In the genomic region with DNA sequence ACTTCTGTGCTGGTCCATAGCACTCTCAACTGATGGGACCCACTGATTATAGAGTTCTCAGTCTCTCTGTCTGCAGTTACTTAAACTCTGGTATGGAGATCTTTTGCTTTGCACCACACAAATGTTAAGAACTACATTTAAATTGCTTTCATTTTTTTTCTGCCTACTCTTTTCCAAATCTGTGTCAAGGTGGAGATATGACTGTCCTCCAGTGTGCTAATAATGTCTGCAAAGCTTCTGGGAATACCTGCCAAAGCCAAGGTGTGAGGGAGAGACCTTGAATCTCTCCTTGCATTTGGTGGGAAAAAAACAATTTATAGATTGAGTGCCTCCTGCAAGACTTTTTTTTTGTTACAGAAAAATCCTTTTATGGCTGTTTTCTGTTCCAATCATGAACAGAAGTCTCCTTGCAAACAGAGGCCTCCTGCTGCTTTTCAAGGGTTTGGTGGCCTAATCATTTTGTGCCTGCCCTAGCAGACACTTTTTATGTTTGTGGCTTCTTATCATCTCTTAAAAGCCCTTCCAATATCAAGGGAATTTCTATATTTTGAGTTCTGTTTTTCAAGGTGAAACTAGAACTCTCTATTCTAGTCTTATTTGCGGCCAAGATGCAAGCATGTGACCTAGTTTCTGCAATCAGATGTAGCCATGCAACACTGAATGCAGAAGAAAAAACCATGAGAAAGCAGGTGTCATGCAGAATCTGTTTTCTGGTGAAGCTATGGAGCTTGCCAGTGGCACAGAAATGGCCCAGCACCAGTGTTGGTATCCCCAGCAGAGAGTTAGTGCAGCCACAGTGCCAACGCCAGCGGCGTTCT, we compare ENCODE assay signal across 9 cellular contexts. TPM values are rescaled to one million over a fixed set of nuclear protein-coding genes. Genes with fewer than 3 reads are reported as not detected.
DNase-seq lines count a peak whose midpoint lies in the region; ATAC-seq, FAIRE-seq and TF ChIP-seq lines count a peak whose summit lies in the region.
"Had no signal": no experiment of that assay in that cellular context is flagged by ENCODE, and none has a peak within 500 bp of the region (broad histone marks: within the 10 kb centered on the region; RNA-seq: fewer than 3 reads in every experiment).

No MANE protein-coding gene starts in this region.

- peak; percentile 38; the same call in 1 of the 2 replicates for TF ChIP-seq POLR2A in GM12892 (IDR thresholded peaks at IDR 0.05; ENCODE audit: low read depth, low read length)

- no peaks in the 10 kb centered on the region for H3K36me3 Mint-ChIP-seq in activated CD4-positive, alpha-beta memory T cell treated with anti-CD3 and anti-CD28 coated beads, Interleukin-2, amount 10 ng/mL, durations not matched to agents 7 days and 5 days (ENCODE audit: low read depth)
- H3K36me3 Mint-ChIP-seq in HFFc6 (ENCODE audit: low read depth): 0 out of 2 replicates have a peak, but pooled peaks cover 4% of the 10 kb centered on the region

- peak; percentile 77 for ATAC-seq in HG03108 (IDR thresholded peaks at IDR 0.05; ENCODE audit: unreplicated experiment)

- TF ChIP-seq CTCF in GM20000 (IDR thresholded peaks at IDR 0.05; ENCODE audit: extremely low read depth, missing control alignments) (no peak), HFFc6 (IDR thresholded peaks at IDR 0.05) (no peak)

- peaks cover 34% of the 10 kb centered on the region for H3K4me1 Mint-ChIP-seq in activated CD4-positive, alpha-beta memory T cell treated with anti-CD3 and anti-CD28 coated beads, Interleukin-2, amount 10 ng/mL, durations not matched to agents 7 days and 5 days
- H3K4me1 Mint-ChIP-seq in HFFc6 (ENCODE audit: low read depth): peaks cover 75% of the 10 kb centered on the region

- H3K4me3 Mint-ChIP-seq in activated CD4-positive, alpha-beta memory T cell treated with anti-CD3 and anti-CD28 coated beads, Interleukin-2, amount 10 ng/mL, durations not matched to agents 7 days and 5 days: no peak overlapping the region
- H3K4me3 Mint-ChIP-seq in HFFc6: no peak overlapping the region

- FAIRE-seq in GM12892 (lab: Jason Lieb, UNC): peak; percentile 89
- FAIRE-seq: TTC549 had no signal

- POLR2A ChIA-PET in activated CD4-positive, alpha-beta memory T cell treated with anti-CD3 and anti-CD28 coated beads, Interleukin-2, amount 10 ng/mL, durations not matched to agents 7 days and 5 days (lab: Charles Lee): interaction anchor here (2.4 kb wide), 1 partner anchor 24 kb away, joined by 19 read pairs; a partner anchor contains a TSS

- H3K9me3 Mint-ChIP-seq in activated CD4-positive, alpha-beta memory T cell treated with anti-CD3 and anti-CD28 coated beads, Interleukin-2, amount 10 ng/mL, durations not matched to agents 7 days and 5 days: no peaks in the 10 kb centered on the region
- no peaks in the 10 kb centered on the region for H3K9me3 Mint-ChIP-seq in HFFc6

- CTCF ChIA-PET in activated CD4-positive, alpha-beta memory T cell treated with anti-CD3 and anti-CD28 coated beads, Interleukin-2, amount 10 ng/mL, durations not matched to agents 7 days and 5 days (lab: Charles Lee): no interaction called here

- peaks cover 4% of the 10 kb centered on the region for H3K27me3 Mint-ChIP-seq in activated CD4-positive, alpha-beta memory T cell treated with anti-CD3 and anti-CD28 coated beads, Interleukin-2, amount 10 ng/mL, durations not matched to agents 7 days and 5 days
- H3K27me3 Mint-ChIP-seq in HFFc6 (ENCODE audit: insufficient read depth): no peaks in the 10 kb centered on the region

- peak overlapping the region; percentile 41 for H3K27ac Mint-ChIP-seq in activated CD4-positive, alpha-beta memory T cell treated with anti-CD3 and anti-CD28 coated beads, Interleukin-2, amount 10 ng/mL, durations not matched to agents 7 days and 5 days
- no peak overlapping the region for H3K27ac Mint-ChIP-seq in HFFc6

- DNase-seq in GM12892 (ENCODE audit: insufficient read length): no peak
- DNase-seq in GM20000 (ENCODE audit: low spot score): peak; percentile 63
- DNase-seq in activated CD4-positive, alpha-beta memory T cell treated with anti-CD3 and anti-CD28 coated beads, Interleukin-2, amount 10 ng/mL, durations not matched to agents 7 days and 5 days: no peak
- DNase-seq in SIG-M5 (lab: John Stamatoyannopoulos, UW): no peak
- DNase-seq in NCI-H2227 treated with DMSO at 0.1 percent for 48 hours (lab: John Stamatoyannopoulos, UW): no peak
- no peak for DNase-seq in HFFc6
- no peak for DNase-seq in stimulated activated CD4-positive, alpha-beta T cell treated with anti-CD3 and anti-CD28 coated beads, Interleukin-1b, Interleukin-23, amount 100 ng/mL, for 48 hours

RNA-seq across cellular contexts. Expression of a gene that starts 23.2 kb away (rescaled TPM):
- polyA plus RNA-seq in GM12892 (2012; ENCODE audit: missing spikeins): 47.7 TPM
- 10 to 100 TPM; 56.5 to 58.5 TPM for total RNA-seq in activated CD4-positive, alpha-beta memory T cell treated with anti-CD3 and anti-CD28 coated beads, Interleukin-2, amount 10 ng/mL, durations not matched to agents 7 days and 5 days
- 10 to 100 TPM; 47.0 to 63.1 (median 55.8) TPM for total RNA-seq in HFFc6 (2021; fragmentation: NEBNext Ultra II Directional; extraction: Animal tissue kit (Norgen Biotek cat#: 25700))
